In genomic region chr7:75571209-75571608, GRCh38 we compare ENCODE assay signal across 24 cellular contexts.
"Had no signal": no experiment of that assay in that cellular context is flagged by ENCODE, and none has a peak within 500 bp of the region (broad histone marks: within the 10 kb centered on the region; RNA-seq: fewer than 3 reads in every experiment).

No MANE protein-coding gene starts in this region.

- H3K27ac Mint-ChIP-seq: immature natural killer cell; natural killer cell treated with Interleukin-12 subunit alpha and Interleukin-12 subunit beta and Interleukin-15 and Interleukin-18, amount 100 ng/mL, for 72 hours; stimulated activated effector memory CD8-positive, alpha-beta T cell treated with anti-CD3 and anti-CD28 coated beads, Interleukin-12 subunit alpha, Interleukin-12 subunit beta, amount 100 ng/mL, for 72 hours; stimulated activated naive CD8-positive, alpha-beta T cell treated with anti-CD3 and anti-CD28 coated beads, Interleukin-15, Interleukin-2, amounts not matched to agents 100 ng/mL and 50 ng/mL, for 24 hours had no signal

- H3K9me3 ChIP-seq: esophagus squamous epithelium, gastroesophageal sphincter, left ventricle myocardium inferior, psoas muscle, right lobe of liver, tibial artery, upper lobe of left lung, vagina had no signal

- H3K9me3 Mint-ChIP-seq: immature natural killer cell; natural killer cell treated with Interleukin-12 subunit alpha and Interleukin-12 subunit beta and Interleukin-15 and Interleukin-18, amount 100 ng/mL, for 72 hours; stimulated activated effector memory CD8-positive, alpha-beta T cell treated with anti-CD3 and anti-CD28 coated beads, Interleukin-12 subunit alpha, Interleukin-12 subunit beta, amount 100 ng/mL, for 72 hours; stimulated activated naive CD8-positive, alpha-beta T cell treated with anti-CD3 and anti-CD28 coated beads, Interleukin-15, Interleukin-2, amounts not matched to agents 100 ng/mL and 50 ng/mL, for 24 hours had no signal

- H3K4me3 ChIP-seq: esophagus squamous epithelium, gastroesophageal sphincter, left ventricle myocardium inferior, lung, psoas muscle, right lobe of liver, tibial artery, upper lobe of left lung, vagina had no signal

- H3K36me3 Mint-ChIP-seq: natural killer cell treated with Interleukin-12 subunit alpha and Interleukin-12 subunit beta and Interleukin-15 and Interleukin-18, amount 100 ng/mL, for 72 hours had no signal

- ATAC-seq: gastroesophageal sphincter; left cardiac atrium; natural killer cell treated with Interleukin-12 subunit alpha and Interleukin-12 subunit beta and Interleukin-15 and Interleukin-18, amount 100 ng/mL, for 72 hours; psoas muscle; right lobe of liver; stimulated activated effector memory CD8-positive, alpha-beta T cell treated with anti-CD3 and anti-CD28 coated beads, Interleukin-12 subunit alpha, Interleukin-12 subunit beta, amount 100 ng/mL, for 72 hours had no signal

- H3K27ac ChIP-seq: epithelial cell of prostate, esophagus squamous epithelium, gastroesophageal sphincter, left ventricle myocardium inferior, psoas muscle, right lobe of liver, tibial artery, upper lobe of left lung, vagina had no signal

- H3K27me3 Mint-ChIP-seq: natural killer cell treated with Interleukin-12 subunit alpha and Interleukin-12 subunit beta and Interleukin-15 and Interleukin-18, amount 100 ng/mL, for 72 hours; stimulated activated naive CD8-positive, alpha-beta T cell treated with anti-CD3 and anti-CD28 coated beads, Interleukin-15, Interleukin-2, amounts not matched to agents 100 ng/mL and 50 ng/mL, for 24 hours had no signal

- H3K4me3 Mint-ChIP-seq: immature natural killer cell; natural killer cell treated with Interleukin-12 subunit alpha and Interleukin-12 subunit beta and Interleukin-15 and Interleukin-18, amount 100 ng/mL, for 72 hours; stimulated activated effector memory CD8-positive, alpha-beta T cell treated with anti-CD3 and anti-CD28 coated beads, Interleukin-12 subunit alpha, Interleukin-12 subunit beta, amount 100 ng/mL, for 72 hours; stimulated activated naive CD8-positive, alpha-beta T cell treated with anti-CD3 and anti-CD28 coated beads, Interleukin-15, Interleukin-2, amounts not matched to agents 100 ng/mL and 50 ng/mL, for 24 hours had no signal

- H3K27me3 ChIP-seq: esophagus squamous epithelium, gastroesophageal sphincter, right lobe of liver, tibial artery, upper lobe of left lung, vagina had no signal

- H3K4me1 Mint-ChIP-seq: immature natural killer cell had no signal

- DNase-seq: cortex of kidney; effector memory CD4-positive, alpha-beta T cell; esophagus squamous epithelium; foreskin fibroblast; immature natural killer cell; kidney; left cardiac atrium; left ventricle myocardium inferior; mesenchymal stem cell; midbrain; retina; right lobe of liver; stimulated activated CD4-positive, alpha-beta T cell treated with anti-CD3 and anti-CD28 coated beads, Interleukin-4, amount 100 ng/mL, for 1 hour; stimulated activated CD8-positive, alpha-beta memory T cell treated with anti-CD3 and anti-CD28 coated beads, Interleukin-4, amount 100 ng/mL, for 48 hours; tibial artery; upper lobe of left lung had no signal
